Comparison of ENCODE assay signal across 20 cellular contexts in the genomic region with DNA sequence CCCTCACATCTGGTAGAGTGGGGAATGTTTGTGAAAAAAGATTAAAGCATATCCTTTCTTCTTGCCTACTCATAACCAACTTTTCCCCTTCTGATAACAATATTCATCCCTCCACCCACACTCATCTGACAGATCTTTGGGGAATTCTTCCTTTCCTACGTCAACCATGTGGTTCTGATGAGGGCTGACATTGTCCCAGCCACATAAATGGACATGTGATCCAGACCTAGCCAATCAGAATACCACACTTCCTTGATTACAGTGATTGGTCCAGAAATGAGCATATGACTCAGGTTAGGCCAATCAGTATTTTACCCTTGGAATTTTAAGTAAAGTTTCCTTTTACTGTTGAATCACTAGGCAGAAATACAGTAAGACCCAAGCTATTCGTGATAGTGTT. TPM values are rescaled to one million over a fixed set of nuclear protein-coding genes. Genes with fewer than 3 reads are reported as not detected.
DNase-seq lines count a peak whose midpoint lies in the region; ATAC-seq, FAIRE-seq and TF ChIP-seq lines count a peak whose summit lies in the region.
"Had no signal": no experiment of that assay in that cellular context is flagged by ENCODE, and none has a peak within 500 bp of the region (broad histone marks: within the 10 kb centered on the region; RNA-seq: fewer than 3 reads in every experiment).

No MANE protein-coding gene starts in this region.

- 48 to 58% methylated on average over 2 of the region's 2 CpGs for WGBS in testis, 2 donors

- H3K9me3 ChIP-seq in testis, result no peaks in the 10 kb centered on the region
- H3K9me3 ChIP-seq: Caco-2, SJCRH30 had no signal

- no peaks in the 10 kb centered on the region for H3K27me3 Mint-ChIP-seq in WTC11 (ENCODE audit: low read depth)

- no peaks in the 10 kb centered on the region for H3K36me3 Mint-ChIP-seq in WTC11

- no peaks in the 10 kb centered on the region for H3K36me3 ChIP-seq in testis (ENCODE audit: low read depth, missing control alignments)
- H3K36me3 ChIP-seq: SJCRH30 had no signal

- H3K27ac Mint-ChIP-seq in WTC11, result no peak overlapping the region
- H3K27ac Mint-ChIP-seq: CD14-positive monocyte had no signal

- no peaks in the 10 kb centered on the region for H3K4me1 Mint-ChIP-seq in WTC11
- H3K4me1 Mint-ChIP-seq: CD14-positive monocyte had no signal

- DNase-seq in NCI-H446 treated with DMSO at 0.1 percent for 48 hours (lab: John Stamatoyannopoulos, UW) (peak; percentile 4), NCI-H446 (lab: John Stamatoyannopoulos, UW) (no peak), LHCN-M2 (ENCODE audit: low read depth) (peak; percentile 1), WTC11 (ENCODE audit: low spot score) (no peak), testis (peak; percentile 39), D721Med (ENCODE audit: insufficient read length, low spot score) (no peak), NCI-H69 (lab: John Stamatoyannopoulos, UW) (no peak)
- DNase-seq: Caco-2, DND-41, H7, NCI-H1092, NCI-H1694, NCI-H2107, NCI-H510A, T-helper 1 cell had no signal

- H3K27me3 ChIP-seq in testis, result no peaks in the 10 kb centered on the region
- H3K27me3 ChIP-seq: SJCRH30 had no signal

- no peak overlapping the region for H3K4me3 Mint-ChIP-seq in WTC11

- POLR2A ChIA-PET in WTC11 (lab: Charles Lee), result no interaction called here

- H3K4me3 ChIP-seq in testis, result peak overlapping the region; percentile 7 to 8
- H3K4me3 ChIP-seq: SJCRH30 had no signal

- TF ChIP-seq POLR2A in testis (IDR thresholded peaks at IDR 0.05), result no peak

- CTCF ChIA-PET in WTC11 (lab: Charles Lee), result no interaction called here

- no peak for ATAC-seq in WTC11
- no peak for ATAC-seq in HG03442 (IDR thresholded peaks at IDR 0.05; ENCODE audit: unreplicated experiment)

- FAIRE-seq in D721Med (lab: Jason Lieb, UNC), result no peak

- H3K9me3 Mint-ChIP-seq in WTC11, result peaks cover 18% of the 10 kb centered on the region

- intact Hi-C loops in testis (cut with DNase I; ENCODE audit: low total_unique reads), result no loop called here

- TF ChIP-seq CTCF in WTC11 (IDR thresholded peaks at IDR 0.05) (no peak), testis (IDR thresholded peaks at IDR 0.05) (no peak), D721Med (IDR thresholded peaks at IDR 0.05; ENCODE audit: insufficient read depth, missing control alignments) (no peak)

- no peaks in the 10 kb centered on the region for H3K4me1 ChIP-seq in testis
- H3K4me1 ChIP-seq: Caco-2, SJCRH30 had no signal

- H3K27ac ChIP-seq in testis, result no peak overlapping the region
- H3K27ac ChIP-seq: RWPE1, SJCRH30 had no signal

TF ChIP-seq in WTC11, 78 proteins besides CTCF, POLR2A, EP300 and RAD21:
- TF ChIP-seq, protein P1, sequence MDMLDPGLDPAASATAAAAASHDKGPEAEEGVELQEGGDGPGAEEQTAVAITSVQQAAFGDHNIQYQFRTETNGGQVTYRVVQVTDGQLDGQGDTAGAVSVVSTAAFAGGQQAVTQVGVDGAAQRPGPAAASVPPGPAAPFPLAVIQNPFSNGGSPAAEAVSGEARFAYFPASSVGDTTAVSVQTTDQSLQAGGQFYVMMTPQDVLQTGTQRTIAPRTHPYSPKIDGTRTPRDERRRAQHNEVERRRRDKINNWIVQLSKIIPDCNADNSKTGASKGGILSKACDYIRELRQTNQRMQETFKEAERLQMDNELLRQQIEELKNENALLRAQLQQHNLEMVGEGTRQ (CRISPR knock-in tag; IDR thresholded peaks at IDR 0.05), result 0 out of 2 replicates have a peak, but pooled peaks have one; percentile 21
- TF ChIP-seq, protein P2, sequence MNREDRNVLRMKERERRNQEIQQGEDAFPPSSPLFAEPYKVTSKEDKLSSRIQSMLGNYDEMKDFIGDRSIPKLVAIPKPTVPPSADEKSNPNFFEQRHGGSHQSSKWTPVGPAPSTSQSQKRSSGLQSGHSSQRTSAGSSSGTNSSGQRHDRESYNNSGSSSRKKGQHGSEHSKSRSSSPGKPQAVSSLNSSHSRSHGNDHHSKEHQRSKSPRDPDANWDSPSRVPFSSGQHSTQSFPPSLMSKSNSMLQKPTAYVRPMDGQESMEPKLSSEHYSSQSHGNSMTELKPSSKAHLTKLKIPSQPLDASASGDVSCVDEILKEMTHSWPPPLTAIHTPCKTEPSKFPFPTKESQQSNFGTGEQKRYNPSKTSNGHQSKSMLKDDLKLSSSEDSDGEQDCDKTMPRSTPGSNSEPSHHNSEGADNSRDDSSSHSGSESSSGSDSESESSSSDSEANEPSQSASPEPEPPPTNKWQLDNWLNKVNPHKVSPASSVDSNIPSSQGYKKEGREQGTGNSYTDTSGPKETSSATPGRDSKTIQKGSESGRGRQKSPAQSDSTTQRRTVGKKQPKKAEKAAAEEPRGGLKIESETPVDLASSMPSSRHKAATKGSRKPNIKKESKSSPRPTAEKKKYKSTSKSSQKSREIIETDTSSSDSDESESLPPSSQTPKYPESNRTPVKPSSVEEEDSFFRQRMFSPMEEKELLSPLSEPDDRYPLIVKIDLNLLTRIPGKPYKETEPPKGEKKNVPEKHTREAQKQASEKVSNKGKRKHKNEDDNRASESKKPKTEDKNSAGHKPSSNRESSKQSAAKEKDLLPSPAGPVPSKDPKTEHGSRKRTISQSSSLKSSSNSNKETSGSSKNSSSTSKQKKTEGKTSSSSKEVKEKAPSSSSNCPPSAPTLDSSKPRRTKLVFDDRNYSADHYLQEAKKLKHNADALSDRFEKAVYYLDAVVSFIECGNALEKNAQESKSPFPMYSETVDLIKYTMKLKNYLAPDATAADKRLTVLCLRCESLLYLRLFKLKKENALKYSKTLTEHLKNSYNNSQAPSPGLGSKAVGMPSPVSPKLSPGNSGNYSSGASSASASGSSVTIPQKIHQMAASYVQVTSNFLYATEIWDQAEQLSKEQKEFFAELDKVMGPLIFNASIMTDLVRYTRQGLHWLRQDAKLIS (CRISPR knock-in tag; IDR thresholded peaks at IDR 0.05; ENCODE audit: borderline replicate concordance), result no peak

RNA-seq across cellular contexts. Expression of a gene that starts 58.9 kb away (rescaled TPM):
- total RNA-seq in LHCN-M2 (2014; rRNA removed) (not detected in 2 replicates), WTC11 (2021) (not detected in 3 replicates), testis (under 1 TPM; 0.08 to 0.31 TPM)
- polyA plus RNA-seq in LHCN-M2 (2012), result not detected
- 0.96 TPM for polyA plus RNA-seq in testis (ENCODE audit: insufficient read depth, low read depth, low replicate concordance)
- total RNA-seq: A172, Caco-2, H7 had no signal

Comparison
In these comparisons a context has a peak if more than half of its experiments do, and no peak if none do; other contexts are left out.
1. DNase-seq: peak in NCI-H446 treated with DMSO at 0.1 percent for 48 hours (single experiment), LHCN-M2 (single experiment) and testis (single experiment); none in NCI-H446 (0 of 2), WTC11 (single experiment), D721Med (single experiment) and NCI-H69 (single experiment).